13 cellular contexts compared by ENCODE assay signal in genomic region chr18:703660-704018, GRCh38. TPM values are rescaled to one million over a fixed set of nuclear protein-coding genes. Genes with fewer than 3 reads are reported as not detected.
DNase-seq lines count a peak whose midpoint lies in the region; ATAC-seq and TF ChIP-seq lines count a peak whose summit lies in the region.
"Had no signal": no experiment of that assay in that cellular context is flagged by ENCODE, and none has a peak within 500 bp of the region (broad histone marks: within the 10 kb centered on the region; RNA-seq: fewer than 3 reads in every experiment).

No MANE protein-coding gene starts in this region.

- POLR2A ChIA-PET in activated CD4-positive, alpha-beta memory T cell treated with anti-CD3 and anti-CD28 coated beads for 36 hours (lab: Charles Lee) = interaction anchor here (1.7 kb wide), 1 partner anchor 9 kb away, joined by 5 read pairs; the partner anchor contains the start of gene ENOSF1
- POLR2A ChIA-PET in activated CD4-positive, alpha-beta memory T cell treated with anti-CD3 and anti-CD28 coated beads, Interleukin-2, amount 10 ng/mL, durations not matched to agents 7 days and 5 days (lab: Charles Lee) = interaction anchor here (1.2 to 2.6 kb wide), 2 partner anchors 9 to 46 kb away, joined by 3 to 11 read pairs; partner anchors contain the start of genes ENOSF1 and TYMS
- POLR2A ChIA-PET in RWPE1 (lab: Yijun Ruan, JAX; ENCODE audit: low non-redundant PET) = interaction anchor here (0.5 to 2.1 kb wide), 2 partner anchors 9 to 1978 kb away, joined by 3 to 5 read pairs; partner anchors contain the start of gene ENOSF1

- H3K4me1 ChIP-seq in sigmoid colon (peaks cover 0 to 23% (median 18%) of the 10 kb centered on the region in 4 donors), tibial nerve (peaks cover 0 to 9% (median 0%) of the 10 kb centered on the region in 4 donors)

- H3K4me3 ChIP-seq in sigmoid colon (no peak overlapping the region), tibial nerve (no peak overlapping the region)
- H3K4me3 ChIP-seq: upper lobe of left lung had no signal

- TF ChIP-seq POLR2A in sigmoid colon (IDR thresholded peaks at IDR 0.05) (no peak), tibial nerve (IDR thresholded peaks at IDR 0.05) (no peak)

- 79 to 83% methylated on average over 5 of the region's 5 CpGs for WGBS in sigmoid colon, 2 donors
- WGBS in tibial nerve, 2 donors = 87 to 91% methylated on average over 4 to 5 of the region's 5 CpGs

- no peak for DNase-seq in activated CD4-positive, alpha-beta memory T cell treated with anti-CD3 and anti-CD28 coated beads for 36 hours
- no peak for DNase-seq in activated CD4-positive, alpha-beta memory T cell treated with anti-CD3 and anti-CD28 coated beads, Interleukin-2, amount 10 ng/mL, durations not matched to agents 7 days and 5 days
- no peak for DNase-seq in RWPE1 (ENCODE audit: low spot score)
- no peak for DNase-seq in epithelial cell of prostate (ENCODE audit: low read depth, low spot score)
- DNase-seq in sigmoid colon = no peak
- no peak for DNase-seq in tibial nerve (ENCODE audit: low spot score in 2 of 2)
- DNase-seq in posterior cingulate gyrus = no peak
- DNase-seq: NCI-H2081, SHP77 treated with DMSO at 0.1 percent for 48 hours, upper lobe of left lung had no signal

- no peaks in the 10 kb centered on the region for H3K9me3 ChIP-seq in sigmoid colon
- H3K9me3 ChIP-seq in tibial nerve = no peaks in the 10 kb centered on the region
- H3K9me3 ChIP-seq: neutrophil, upper lobe of left lung had no signal

- CTCF ChIA-PET in activated CD4-positive, alpha-beta memory T cell treated with anti-CD3 and anti-CD28 coated beads for 36 hours (lab: Charles Lee) = no interaction called here
- CTCF ChIA-PET in activated CD4-positive, alpha-beta memory T cell treated with anti-CD3 and anti-CD28 coated beads, Interleukin-2, amount 10 ng/mL, durations not matched to agents 7 days and 5 days (lab: Charles Lee) = interaction anchor here (0.6 to 1.7 kb wide), 4 partner anchors 9 to 127 kb away, joined by 3 to 4 read pairs (median 4); no protein-coding TSS in a partner anchor
- CTCF ChIA-PET in RWPE1 (lab: Yijun Ruan, JAX) = interaction anchor here (0.5 to 1.3 kb wide), 3 partner anchors 9 to 1598 kb away, joined by 3 to 5 read pairs (median 3); partner anchors contain the start of gene ENOSF1

- no peak for ATAC-seq in GM19455 (IDR thresholded peaks at IDR 0.05; ENCODE audit: unreplicated experiment)

- TF ChIP-seq CTCF in RWPE1 (conservative IDR thresholded peaks at IDR 0.05; ENCODE audit: low read depth) (no peak), sigmoid colon (IDR thresholded peaks at IDR 0.05) (no peak), tibial nerve (IDR thresholded peaks at IDR 0.05) (no peak)

- H3K4me3 Mint-ChIP-seq in activated CD4-positive, alpha-beta memory T cell treated with anti-CD3 and anti-CD28 coated beads for 36 hours = no peak overlapping the region
- no peak overlapping the region for H3K4me3 Mint-ChIP-seq in activated CD4-positive, alpha-beta memory T cell treated with anti-CD3 and anti-CD28 coated beads, Interleukin-2, amount 10 ng/mL, durations not matched to agents 7 days and 5 days

- H3K27me3 Mint-ChIP-seq in activated CD4-positive, alpha-beta memory T cell treated with anti-CD3 and anti-CD28 coated beads for 36 hours = no peaks in the 10 kb centered on the region
- no peaks in the 10 kb centered on the region for H3K27me3 Mint-ChIP-seq in activated CD4-positive, alpha-beta memory T cell treated with anti-CD3 and anti-CD28 coated beads, Interleukin-2, amount 10 ng/mL, durations not matched to agents 7 days and 5 days

- peak overlapping the region; percentile 84 for H3K27ac ChIP-seq in RWPE1
- peak overlapping the region; percentile 82 for H3K27ac ChIP-seq in epithelial cell of prostate
- peak overlapping the region; percentile 51 to 80 (median 75) for H3K27ac ChIP-seq in sigmoid colon
- H3K27ac ChIP-seq in tibial nerve = no peak overlapping the region
- H3K27ac ChIP-seq: KMS-11, neutrophil had no signal

- H3K9me3 Mint-ChIP-seq in activated CD4-positive, alpha-beta memory T cell treated with anti-CD3 and anti-CD28 coated beads for 36 hours = no peaks in the 10 kb centered on the region
- H3K9me3 Mint-ChIP-seq in activated CD4-positive, alpha-beta memory T cell treated with anti-CD3 and anti-CD28 coated beads, Interleukin-2, amount 10 ng/mL, durations not matched to agents 7 days and 5 days = no peaks in the 10 kb centered on the region

- intact Hi-C loops in activated CD4-positive, alpha-beta memory T cell treated with anti-CD3 and anti-CD28 coated beads for 36 hours (cut with micrococcal nuclease) = loop anchor here (1.0 kb wide), 1 partner anchor 8 kb away; no protein-coding TSS in a partner anchor
- intact Hi-C loops in sigmoid colon (cut with DNase I) = no loop called here
- intact Hi-C loops in posterior cingulate gyrus (cut with DNase I) = no loop called here

- H3K36me3 Mint-ChIP-seq in activated CD4-positive, alpha-beta memory T cell treated with anti-CD3 and anti-CD28 coated beads for 36 hours = peaks cover 37% of the 10 kb centered on the region
- peaks cover 42% of the 10 kb centered on the region for H3K36me3 Mint-ChIP-seq in activated CD4-positive, alpha-beta memory T cell treated with anti-CD3 and anti-CD28 coated beads, Interleukin-2, amount 10 ng/mL, durations not matched to agents 7 days and 5 days (ENCODE audit: low read depth)

- peaks cover 20% of the 10 kb centered on the region for H3K4me1 Mint-ChIP-seq in activated CD4-positive, alpha-beta memory T cell treated with anti-CD3 and anti-CD28 coated beads for 36 hours (ENCODE audit: low read depth)
- H3K4me1 Mint-ChIP-seq in activated CD4-positive, alpha-beta memory T cell treated with anti-CD3 and anti-CD28 coated beads, Interleukin-2, amount 10 ng/mL, durations not matched to agents 7 days and 5 days = peaks cover 17% of the 10 kb centered on the region

- TF ChIP-seq EP300 in sigmoid colon (IDR thresholded peaks at IDR 0.05) (no peak), tibial nerve (IDR thresholded peaks at IDR 0.05) (no peak)

- peak overlapping the region; percentile 4 for H3K27ac Mint-ChIP-seq in activated CD4-positive, alpha-beta memory T cell treated with anti-CD3 and anti-CD28 coated beads for 36 hours
- no peak overlapping the region for H3K27ac Mint-ChIP-seq in activated CD4-positive, alpha-beta memory T cell treated with anti-CD3 and anti-CD28 coated beads, Interleukin-2, amount 10 ng/mL, durations not matched to agents 7 days and 5 days

- no peaks in the 10 kb centered on the region for H3K27me3 ChIP-seq in sigmoid colon
- no peaks in the 10 kb centered on the region for H3K27me3 ChIP-seq in tibial nerve
- H3K27me3 ChIP-seq: neutrophil, upper lobe of left lung had no signal

- H3K36me3 ChIP-seq in sigmoid colon (peaks cover 0 to 17% (median 0%) of the 10 kb centered on the region in 4 donors), tibial nerve (peaks cover 0 to 36% (median 0%) of the 10 kb centered on the region in 3 donors)
- H3K36me3 ChIP-seq: neutrophil had no signal

RNA-seq across cellular contexts. Expression of gene ENOSF1, which starts 8.8 kb away (rescaled TPM):
- 10 to 100 TPM; 59.1 to 61.2 TPM for total RNA-seq in activated CD4-positive, alpha-beta memory T cell treated with anti-CD3 and anti-CD28 coated beads for 36 hours
- total RNA-seq in activated CD4-positive, alpha-beta memory T cell treated with anti-CD3 and anti-CD28 coated beads, Interleukin-2, amount 10 ng/mL, durations not matched to agents 7 days and 5 days = 10 to 100 TPM; 65.3 to 67.1 TPM
- total RNA-seq in sigmoid colon (10 to 100 TPM; 37.5 to 56.9 (median 52.7) TPM), tibial nerve (10 to 100 TPM; 37.0 to 86.9 (median 47.3) TPM)
- 10 to 100 TPM; 16.8 to 43.6 (median 34.4) TPM for polyA plus RNA-seq in sigmoid colon

RNA-seq across cellular contexts. Expression of gene TYMS, which starts 46.2 kb away (rescaled TPM):
- total RNA-seq in activated CD4-positive, alpha-beta memory T cell treated with anti-CD3 and anti-CD28 coated beads for 36 hours = 100 to 1,000 TPM; 281 to 287 TPM
- total RNA-seq in activated CD4-positive, alpha-beta memory T cell treated with anti-CD3 and anti-CD28 coated beads, Interleukin-2, amount 10 ng/mL, durations not matched to agents 7 days and 5 days = 100 to 1,000 TPM; 279 to 288 TPM
- total RNA-seq in sigmoid colon (1 to 10 TPM in 3 of 4 donors, under 1 TPM in 1; 0.55 to 3.0 (median 1.1) TPM), tibial nerve (1 to 10 TPM in 1 of 4 donors, under 1 TPM in 2, not detected in 1; 0.84 to 4.2 (median 0.90) TPM)
- polyA plus RNA-seq in sigmoid colon = 10 to 100 TPM in 2 of 3 donors, 1 to 10 TPM in 1; 7.8 to 62.0 (median 17.3) TPM

Comparison
In these comparisons a context has a peak if more than half of its experiments do, and no peak if none do; other contexts are left out.
1. H3K27ac ChIP-seq: peak in RWPE1 (single experiment), epithelial cell of prostate (single experiment) and sigmoid colon (4 of 4); none in tibial nerve (0 of 4).
2. RNA of gene TYMS, which starts 46.2 kb away (total RNA-seq): 279 to 288 TPM in activated CD4-positive, alpha-beta memory T cell treated with anti-CD3 and anti-CD28 coated beads, Interleukin-2, amount 10 ng/mL, durations not matched to agents 7 days and 5 days and 281 to 287 TPM in activated CD4-positive, alpha-beta memory T cell treated with anti-CD3 and anti-CD28 coated beads for 36 hours; 0.55 to 3.0 TPM in sigmoid colon and 0.84 to 4.2 TPM in tibial nerve; every median in the first group is over 10 times any median in the second.